Comparison of ENCODE assay signal across 8 cellular contexts in the genomic region with DNA sequence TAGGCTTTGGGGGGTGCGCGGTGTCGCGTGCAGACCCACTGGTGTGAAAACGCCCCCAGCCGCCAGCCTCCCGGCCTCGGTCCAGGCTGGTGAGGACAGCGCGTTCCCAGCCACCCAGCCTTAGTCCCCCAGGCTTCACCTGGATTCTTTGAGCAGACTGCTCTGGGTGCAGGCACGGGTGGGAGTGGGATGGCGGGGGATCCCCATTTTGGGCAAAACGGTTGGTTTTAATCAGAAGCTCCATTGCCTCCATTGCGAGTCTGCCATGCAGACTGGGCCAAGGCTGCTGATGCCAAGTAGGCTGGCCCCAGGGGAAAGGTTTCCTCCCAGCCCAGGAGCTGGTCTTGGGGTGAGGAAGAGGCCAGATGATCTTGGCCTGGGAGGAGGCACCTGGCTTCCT. TPM values are rescaled to one million over a fixed set of nuclear protein-coding genes. Genes with fewer than 3 reads are reported as not detected.
DNase-seq lines count a peak whose midpoint lies in the region; ATAC-seq, FAIRE-seq and TF ChIP-seq lines count a peak whose summit lies in the region.
"Had no signal": no experiment of that assay in that cellular context is flagged by ENCODE, and none has a peak within 500 bp of the region (broad histone marks: within the 10 kb centered on the region; RNA-seq: fewer than 3 reads in every experiment).

No MANE protein-coding gene starts in this region.

- H3K36me3 ChIP-seq in PC-3 (ENCODE audit: low read depth, low read length) (peaks cover 20% of the 10 kb centered on the region), esophagus (ENCODE audit: control insufficient read depth in 2 of 2, insufficient read depth in 2 of 2, low read length in 1 of 2) (no peaks in the 10 kb centered on the region), mesendoderm (ENCODE audit: control insufficient read depth, insufficient read depth, low read length) (no peaks in the 10 kb centered on the region), upper lobe of left lung (peaks cover 0 to 5% (median 0%) of the 10 kb centered on the region in 4 donors)

- H3K27me3 ChIP-seq in PC-3 (ENCODE audit: low read length) (no peaks in the 10 kb centered on the region), esophagus (ENCODE audit: control insufficient read depth in 1 of 2, insufficient read depth in 2 of 2, low read length in 2 of 2) (no peaks in the 10 kb centered on the region), mesendoderm (ENCODE audit: insufficient read depth, low read length, poor library complexity) (no peaks in the 10 kb centered on the region), upper lobe of left lung (peaks cover 0 to 20% (median 5%) of the 10 kb centered on the region in 4 donors)

- H3K4ac ChIP-seq in mesendoderm (ENCODE audit: low read depth, low read length): no peak overlapping the region

- peaks cover 9% of the 10 kb centered on the region for H3F3A ChIP-seq in PC-3 (ENCODE audit: low read length, unreplicated experiment)

- peaks cover 91% of the 10 kb centered on the region for H3K79me2 ChIP-seq in PC-3 (ENCODE audit: low read length)
- H3K79me2 ChIP-seq in mesendoderm (ENCODE audit: control insufficient read depth, insufficient read depth, low read length): no peaks in the 10 kb centered on the region

- H3K4me2 ChIP-seq in PC-3 (ENCODE audit: low read length) (peak overlapping the region; percentile 92), mesendoderm (ENCODE audit: low read length) (peak overlapping the region; percentile 99)

- TF ChIP-seq CTCF in PC-3 (conservative IDR thresholded peaks at IDR 0.05; ENCODE audit: low read depth, low read length): no peak
- no peak for TF ChIP-seq CTCF in upper lobe of left lung (IDR thresholded peaks at IDR 0.05)
- TF ChIP-seq CTCF in D721Med (IDR thresholded peaks at IDR 0.05; ENCODE audit: insufficient read depth, missing control alignments): no peak

- H3K4me3 ChIP-seq in PC-3 (ENCODE audit: low read length) (peak overlapping the region; percentile 92), esophagus (ENCODE audit: low read depth in 1 of 2, low read length in 2 of 2) (peak overlapping the region; percentile 46 to 53), mesendoderm (ENCODE audit: low read length) (peak overlapping the region; percentile 42), upper lobe of left lung (peak overlapping the region; percentile 49 to 67 (median 58))

- H3K23ac ChIP-seq in mesendoderm (ENCODE audit: low read length): no peak overlapping the region

- H3K9me2 ChIP-seq in PC-3 (replicated peaks; ENCODE audit: low read length): no peaks in the 10 kb centered on the region

- WGBS in esophagus, 2 donors: 39 to 44% methylated on average over 14 of the region's 14 CpGs
- no CpG with 5 or more reads among the region's 14 CpGs for WGBS in mesendoderm (ENCODE audit: extremely low coverage, insufficient coverage, low lambda C conversion rate)
- 29 to 73% methylated on average over 3 to 9 of the region's 14 CpGs for WGBS in upper lobe of left lung, 2 donors

- no peak overlapping the region for H4K8ac ChIP-seq in mesendoderm (ENCODE audit: low read depth, low read length)

- peak overlapping the region; percentile 98 for H3K27ac ChIP-seq in PC-3 (ENCODE audit: low read length)
- H3K27ac ChIP-seq in esophagus (ENCODE audit: low read depth in 2 of 2, low read length in 1 of 2): peak overlapping the region in 1 of 2 donors; percentile 11
- H3K27ac ChIP-seq in mesendoderm (ENCODE audit: low read depth, low read length): no peak overlapping the region
- peak overlapping the region; percentile 75 to 95 (median 84) for H3K27ac ChIP-seq in upper lobe of left lung

- CTCF ChIA-PET in PC-3 (lab: Charles Lee): no interaction called here

- H2BK15ac ChIP-seq in mesendoderm (replicated peaks; ENCODE audit: low read depth): no peak overlapping the region

- 0 out of 2 replicates have a peak, but pooled peaks cover 4% of the 10 kb centered on the region for H3K9me3 ChIP-seq in PC-3 (ENCODE audit: low read length)
- H3K9me3 ChIP-seq in esophagus (ENCODE audit: control insufficient read depth in 2 of 2, insufficient read depth in 1 of 2, low read depth in 1 of 2, low read length in 1 of 2): peaks cover 4 to 10% of the 10 kb centered on the region in 2 donors
- H3K9me3 ChIP-seq in upper lobe of left lung: peaks cover 8 to 15% (median 10%) of the 10 kb centered on the region in 4 donors

- TF ChIP-seq POLR2A in upper lobe of left lung (IDR thresholded peaks at IDR 0.05): no peak

- TSS peak; percentile 36 for BruUV-seq in PC-3 (replicated peaks; lab: Mats Ljungman, UMichigan)

- H3K18ac ChIP-seq in mesendoderm (ENCODE audit: low read length): peak overlapping the region; percentile 11

- ATAC-seq in PC-3 (peak; percentile 5), upper lobe of left lung (ENCODE audit: low FRiP score in 2 of 2) (no peak), HG03139 (IDR thresholded peaks at IDR 0.05; ENCODE audit: unreplicated experiment) (no peak)

- H2AK5ac ChIP-seq in mesendoderm (ENCODE audit: low read length): no peak overlapping the region

- H3K79me1 ChIP-seq in mesendoderm (ENCODE audit: low read length): no peaks in the 10 kb centered on the region

- H3K9ac ChIP-seq in PC-3 (ENCODE audit: low read length): peak overlapping the region; percentile 100
- H3K9ac ChIP-seq in mesendoderm (ENCODE audit: low read length): peak overlapping the region; percentile 77

- peaks cover 79% of the 10 kb centered on the region for H3K4me1 ChIP-seq in PC-3 (ENCODE audit: insufficient read depth, low read length)
- peaks cover 6 to 24% of the 10 kb centered on the region in 2 donors for H3K4me1 ChIP-seq in esophagus (ENCODE audit: control insufficient read depth in 2 of 2, insufficient read depth in 2 of 2, low read length in 1 of 2)
- H3K4me1 ChIP-seq in mesendoderm (ENCODE audit: control insufficient read depth, low read depth, low read length): peaks cover 6% of the 10 kb centered on the region
- H3K4me1 ChIP-seq in upper lobe of left lung: peaks cover 10 to 43% (median 21%) of the 10 kb centered on the region in 4 donors

- DNase-seq in PC-3 (peak; percentile 38), mesendoderm (no peak), upper lobe of left lung (peak in 1 of 2 donors; percentile 18), D721Med (ENCODE audit: insufficient read length, low spot score) (no peak)
- no peak for DNase-seq in central memory CD4-positive, alpha-beta T cell
- DNase-seq: NCI-H1417 treated with DMSO at 0.1 percent for 48 hours had no signal

- H3K56ac ChIP-seq in mesendoderm (ENCODE audit: low read length): peak overlapping the region; percentile 87

- no peak overlapping the region for H2AFZ ChIP-seq in PC-3 (ENCODE audit: low read length)

- no peak overlapping the region for H2BK120ac ChIP-seq in mesendoderm (ENCODE audit: low read depth, low read length)

- POLR2A ChIA-PET in PC-3 (lab: Charles Lee; ENCODE audit: unreplicated experiment): interaction anchor here (0.5 to 4.5 kb wide), 4 partner anchors 10 to 66 kb away, joined by 3 to 38 read pairs (median 4); no protein-coding TSS in a partner anchor

- no peak overlapping the region for H2BK5ac ChIP-seq in mesendoderm (ENCODE audit: low read length)

- TF ChIP-seq EP300 in upper lobe of left lung (IDR thresholded peaks at IDR 0.05): no peak

- no peak for FAIRE-seq in D721Med (lab: Jason Lieb, UNC)

- no peaks in the 10 kb centered on the region for H4K20me1 ChIP-seq in PC-3 (ENCODE audit: low read length)

- intact Hi-C loops in PC-3 (cut with micrococcal nuclease): loop anchor here (2.0 to 5.0 kb wide), 3 partner anchors 17 to 205 kb away; no protein-coding TSS in a partner anchor

- no peak overlapping the region for H4K5ac ChIP-seq in mesendoderm (ENCODE audit: low read length)

RNA-seq across cellular contexts. Expression of a gene that starts 0.4 kb away (rescaled TPM):
- total RNA-seq in PC-3 (2014; rRNA removed) (201 and 270 TPM in 2 replicates), upper lobe of left lung (1,000 to 10,000 TPM in 1 of 6 donors, 100 to 1,000 TPM in 5; 289 to 1,452 (median 502) TPM)
- 1 to 10 TPM; 3.4 to 4.4 TPM for polyA plus RNA-seq in esophagus
- polyA plus RNA-seq in mesendoderm (2013, experiment 1 of 2): 7.8 TPM
- 8.0 TPM for polyA plus RNA-seq in mesendoderm (2013, experiment 2 of 2)

Comparison
In these comparisons a context has a peak if more than half of its experiments do, and no peak if none do; other contexts are left out.
1. H3K4me3 ChIP-seq: peak in every context shown above with its lines; median percentile 92 in PC-3; 58 in upper lobe of left lung; 50 in esophagus; 42 in mesendoderm.